17 cellular contexts compared by ENCODE assay signal in the genomic region with DNA sequence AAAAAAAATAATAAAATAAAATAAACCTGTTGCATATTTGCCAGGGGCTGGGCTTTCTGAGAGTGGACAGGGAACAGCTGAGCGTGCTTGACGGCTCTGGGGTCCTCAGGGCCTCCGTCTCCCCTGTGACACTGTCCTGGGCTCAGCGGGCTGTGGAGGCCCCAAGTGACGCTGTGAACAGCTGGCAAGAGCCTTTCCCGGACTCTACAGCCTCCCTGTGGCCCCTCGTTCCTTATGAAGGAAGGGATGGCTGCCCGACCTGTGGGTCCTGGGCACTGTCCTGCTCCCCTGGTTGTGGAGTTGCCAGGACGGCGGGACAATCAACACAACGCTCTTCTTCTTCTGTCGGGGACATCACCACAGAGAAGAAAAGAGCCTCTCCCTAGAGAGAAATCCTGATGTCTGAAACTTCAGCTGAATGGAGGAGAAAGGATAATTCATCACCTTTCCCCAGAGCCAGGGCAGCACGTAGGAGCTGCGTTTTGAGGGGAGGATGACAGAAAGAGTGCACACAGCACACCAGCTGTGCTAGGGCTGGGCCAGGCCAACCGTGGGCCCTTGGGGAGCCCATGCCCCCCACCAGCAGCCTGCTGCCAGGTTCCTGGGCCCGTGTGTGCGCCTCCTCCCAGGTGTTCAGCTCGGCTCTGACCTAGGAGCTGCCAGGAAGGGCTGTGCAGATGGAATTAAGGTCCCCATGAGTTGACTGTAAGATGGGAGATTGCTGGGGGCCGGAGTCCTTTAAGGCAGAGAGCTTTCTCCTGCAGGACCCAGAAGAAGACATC. TPM values are rescaled to one million over a fixed set of nuclear protein-coding genes. Genes with fewer than 3 reads are reported as not detected.
A peak's percentile ranks its signal among the peaks of the same experiment; 100 is the strongest.
DNase-seq lines count a peak whose midpoint lies in the region; ATAC-seq, FAIRE-seq and TF ChIP-seq lines count a peak whose summit lies in the region.
"Had no signal": no experiment of that assay in that cellular context is flagged by ENCODE, and none has a peak within 500 bp of the region (broad histone marks: within the 10 kb centered on the region; RNA-seq: fewer than 3 reads in every experiment).

No MANE protein-coding gene starts in this region.

- H3K9me1 ChIP-seq in K562 (ENCODE audit: control insufficient read depth, insufficient read depth, low read length) = no peaks in the 10 kb centered on the region

- H3K79me2 ChIP-seq in K562 (ENCODE audit: control insufficient read depth, insufficient read depth, low read length) = no peaks in the 10 kb centered on the region

- peak overlapping the region in 1 of 2 experiments; percentile 24; a peak in 2 of 4 replicates for H3K9ac ChIP-seq in K562 (ENCODE audit: insufficient read depth in 1 of 2, low read depth in 2 of 2, low read length in 2 of 2)

- no peaks in the 10 kb centered on the region for H3K36me3 ChIP-seq in HEK293 (ENCODE audit: control insufficient read depth in 2 of 2, insufficient read depth in 1 of 2, low read length in 2 of 2)
- no peaks in the 10 kb centered on the region for H3K36me3 ChIP-seq in K562 (ENCODE audit: control insufficient read depth, insufficient read depth, low read length)
- H3K36me3 ChIP-seq: SJCRH30 had no signal

- intact Hi-C loops in K562 (cut with micrococcal nuclease) = no loop called here

- peak; percentile 55 for DNase-seq in activated effector memory CD4-positive, alpha-beta T cell treated with anti-CD3 and anti-CD28 coated beads, Interleukin-2, amount 50 U/mL, for 16 hours
- no peak for DNase-seq in activated effector memory CD4-positive, alpha-beta T cell treated with Interleukin-2 at 50 U/mL for 16 hours
- DNase-seq in K562 (ENCODE audit: extremely low read depth in 1 of 4, low spot score in 3 of 4) (no peak), HTR-8/SVneo (ENCODE audit: insufficient read length, low spot score) (no peak), NCI-H187 treated with DMSO at 0.1 percent for 48 hours (lab: John Stamatoyannopoulos, UW) (no peak)
- DNase-seq: ACHN, DMS 273 treated with DMSO at 0.1 percent for 48 hours, HCEC 1CT, NCI-H1436, NCI-H2081 treated with DMSO at 0.1 percent for 48 hours, NCI-H345, NCI-H526 treated with DMSO at 0.1 percent for 48 hours, OCI-M1, SJCRH30 had no signal

- BruUV-seq in K562 (replicated peaks; lab: Mats Ljungman, UMichigan) = no TSS peak

- no peak for TF ChIP-seq POLR2A in K562 (conservative IDR thresholded peaks at IDR 0.05)

- H4K20me1 ChIP-seq in K562 (replicated peaks; ENCODE audit: control insufficient read depth, insufficient read depth, low read length) = no peaks in the 10 kb centered on the region; the same call in 1 of the 2 replicates

- H3K4me1 ChIP-seq in HEK293 (ENCODE audit: control insufficient read depth, insufficient read depth, low read length) = no peaks in the 10 kb centered on the region
- peaks cover 6 to 11% of the 10 kb centered on the region in 2 experiments; a peak in 3 of 5 replicates for H3K4me1 ChIP-seq in K562 (replicated peaks in 1 of 2; ENCODE audit: control insufficient read depth in 2 of 2, insufficient read depth in 2 of 2, low read length in 2 of 2)
- H3K4me1 ChIP-seq: SJCRH30 had no signal

- H3K4me2 ChIP-seq in K562 (ENCODE audit: insufficient read depth, low read length) = no peak overlapping the region

- FAIRE-seq in K562 (lab: Jason Lieb, UNC) (no peak), HTR-8/SVneo (lab: Jason Lieb, UNC) (no peak)

- H3K4me3 ChIP-seq in HEK293 (ENCODE audit: low read depth, low read length) (no peak overlapping the region), K562 (no peak overlapping the region)
- H3K4me3 ChIP-seq: SJCRH30 had no signal

- CTCF ChIA-PET in HEK293 (lab: Yijun Ruan, JAX) (interaction anchor here (1.0 to 4.0 kb wide), 6 partner anchors 9 to 267 kb away, joined by 4 to 18 read pairs (median 6); partner anchors contain the start of gene PFKFB3), K562 (lab: Yijun Ruan, JAX; ENCODE audit: low intra/inter-chr PET ratio) (interaction anchor here (0.6 kb wide), 1 partner anchor 45 kb away, joined by 6 read pairs; no protein-coding TSS in a partner anchor)

- POLR2A ChIA-PET in HEK293 (lab: Yijun Ruan, JAX) (no interaction called here), K562 (lab: Yijun Ruan, JAX) (interaction anchor here (0.5 to 1.5 kb wide), 6 partner anchors 10 to 176 kb away, joined by 3 to 10 read pairs (median 4); no protein-coding TSS in a partner anchor)

- ATAC-seq in K562 = peak; percentile 18
- ATAC-seq in GM18873 (IDR thresholded peaks at IDR 0.05; ENCODE audit: low FRiP score, unreplicated experiment) = no peak

- no peaks in the 10 kb centered on the region for H3K9me3 ChIP-seq in HEK293 (ENCODE audit: control insufficient read depth, insufficient read depth, low read depth, low read length)
- no peaks in the 10 kb centered on the region for H3K9me3 ChIP-seq in K562 (replicated peaks; ENCODE audit: control insufficient read depth, insufficient read depth, low read depth, low read length)
- H3K9me3 ChIP-seq: SJCRH30 had no signal

- H3K27ac ChIP-seq in HEK293 (ENCODE audit: extremely low read depth, low read depth, low read length) = no peak overlapping the region
- H3K27ac ChIP-seq in K562 (ENCODE audit: extremely low read depth, low read depth, low read length) = no peak overlapping the region
- H3K27ac ChIP-seq: RWPE1, SJCRH30 had no signal

- TF ChIP-seq CTCF in HEK293 (tag by site-specific recombination; IDR thresholded peaks at IDR 0.05) (no peak), K562 (IDR thresholded peaks at IDR 0.05 in 2 of 3, conservative IDR thresholded peaks at IDR 0.05 in 1 of 3; ENCODE audit: insufficient read depth in 2 of 3, low read depth in 1 of 3, low read length in 3 of 3) (no peak)

- TF ChIP-seq EP300 in K562 (IDR thresholded peaks at IDR 0.05; ENCODE audit: low read length) = no peak

- H3K27me3 ChIP-seq in K562 (ENCODE audit: control insufficient read depth in 2 of 2, insufficient read depth in 2 of 2, low read length in 2 of 2) = peaks cover 37 to 65% of the 10 kb centered on the region in 2 experiments

- 12% methylated on average over 14 of the region's 19 CpGs for WGBS in K562 (ENCODE audit: insufficient coverage, low coverage, missing lambda C conversion rate)

- in situ Hi-C loops in K562 (cut with MboI) = no loop called here

- peak overlapping the region; percentile 44; the same call in 1 of the 2 replicates for H2AFZ ChIP-seq in K562 (ENCODE audit: low read depth, low read length)

- no peak for TF ChIP-seq RAD21 in K562 (CRISPR knock-in tag; conservative IDR thresholded peaks at IDR 0.05 in 1 of 2, IDR thresholded peaks at IDR 0.05 in 1 of 2)

TF ChIP-seq in HEK293, 187 proteins besides CTCF, POLR2A, EP300 and RAD21 (continues in another document):
- peak; percentile 46 for TF ChIP-seq ZIC2 (tag by site-specific recombination; IDR thresholded peaks at IDR 0.05)

TF ChIP-seq in K562, 482 proteins besides CTCF, POLR2A, EP300 and RAD21 (continues in another document):
- TF ChIP-seq BDP1 (IDR thresholded peaks at IDR 0.05; ENCODE audit: insufficient read depth, insufficient read length) (no peak), ZNF695 (CRISPR knock-in tag; IDR thresholded peaks at IDR 0.05) (no peak), ZBTB26 (CRISPR knock-in tag; IDR thresholded peaks at IDR 0.05) (no peak)

RNA-seq across cellular contexts. Expression of gene RBM17, which starts 45.5 kb away (rescaled TPM):
- total RNA-seq in K562 (2011; cell fraction: chromatin; rRNA removed; ENCODE audit: low replicate concordance) = 96.3 and 236 TPM in 2 replicates
- 32.2 and 43.0 TPM in 2 replicates for total RNA-seq in K562 (2011; cell fraction: nucleolus; rRNA removed)
- 66.7 and 73.8 TPM in 2 replicates for total RNA-seq in K562 (2011; cell fraction: nucleoplasm; rRNA removed)
- 82.8 and 86.5 TPM in 2 replicates for total RNA-seq in K562 (2014; rRNA removed)
- total RNA-seq in K562 (2014; rRNA removed; fragmentation: Illumina TruSeq; extraction: Trizol) = 124 and 148 TPM in 2 replicates
- total RNA-seq in K562 (2015; rRNA removed; fragmentation: Illumina TruSeq; extraction: Trizol) = 123 and 125 TPM in 2 replicates
- 144 and 145 TPM in 2 replicates for total RNA-seq in K562 (2021)
- 51.7 and 53.2 TPM in 2 replicates for polyA plus RNA-seq in K562 (2011; rRNA removed)
- polyA plus RNA-seq in K562 (2011; cell fraction: cytosol; rRNA removed) = 15.8 and 25.6 TPM in 2 replicates
- 113 and 117 TPM in 2 replicates for polyA plus RNA-seq in K562 (2011; cell fraction: nucleus; rRNA removed)
- polyA plus RNA-seq in K562 (2012) = 102 and 131 TPM in 2 replicates
- 194 and 217 TPM in 2 replicates for polyA plus RNA-seq in K562 (2014; fragmentation: Illumina TruSeq; extraction: Trizol)
- 10 to 100 TPM; 23.6 to 25.8 TPM for polyA plus RNA-seq in K562 (2014; fragmentation: Nextera tagmentation; extraction: Ambion mirVana)
- 139 and 141 TPM in 2 replicates for polyA plus RNA-seq in K562 (2014; rRNA removed)
- polyA minus RNA-seq in K562 (2011; rRNA and poly(A)+ RNA removed) = 33.3 and 36.7 TPM in 2 replicates
- polyA minus RNA-seq in K562 (2011; cell fraction: cytosol; rRNA and poly(A)+ RNA removed) = 27.6 and 31.4 TPM in 2 replicates
- polyA minus RNA-seq in K562 (2011; cell fraction: nucleus; rRNA and poly(A)+ RNA removed) = 27.5 and 50.4 TPM in 2 replicates
